ENCODE assay signal across 8 cellular contexts in genomic region chr1:161013591-161014513, GRCh38. TPM values are rescaled to one million over a fixed set of nuclear protein-coding genes. Genes with fewer than 3 reads are reported as not detected.
DNase-seq lines count a peak whose midpoint lies in the region; FAIRE-seq and TF ChIP-seq lines count a peak whose summit lies in the region.

No MANE protein-coding gene starts in this region.

- H3K9me3 ChIP-seq in kidney (ENCODE audit: control insufficient read depth in 1 of 2, low read length in 2 of 2), result no peaks in the 10 kb centered on the region

- H3K4me1 ChIP-seq in kidney (ENCODE audit: control insufficient read depth in 1 of 2, insufficient read depth in 1 of 2, low read depth in 1 of 2, low read length in 2 of 2), result peaks cover 30 to 32% of the 10 kb centered on the region in 2 donors

- in situ Hi-C loops in T47D (cut with HindIII; ENCODE audit: low pct_unique_long_range_greater_than_20kb, low sequenced_read_pairs), result no loop called here

- H3K9ac ChIP-seq in kidney (ENCODE audit: low read length in 2 of 2), result peak overlapping the region; percentile 49 to 67

- DNase-seq in CD1c-positive myeloid dendritic cell (ENCODE audit: extremely low spot score), result peak; percentile 89
- DNase-seq in GM20000 (ENCODE audit: low spot score), result peak; percentile 82
- DNase-seq in HTR-8/SVneo (ENCODE audit: insufficient read length, low spot score), result peak; percentile 73
- DNase-seq in T-helper 9 cell, result peak; percentile 42
- DNase-seq in T47D (ENCODE audit: low read depth in 1 of 2, low spot score in 1 of 2), result peak; percentile 78 to 95
- DNase-seq in kidney, result peak; percentile 94
- DNase-seq in stimulated activated CD4-positive, alpha-beta T cell treated with anti-CD3 and anti-CD28 coated beads, Interleukin-2, amount 100 ng/mL, for 24 hours, result peak; percentile 62 to 74
- DNase-seq in SW480 (ENCODE audit: low spot score), result no peak

- no peak for FAIRE-seq in HTR-8/SVneo (lab: Jason Lieb, UNC)
- no peak for FAIRE-seq in kidney (lab: Jason Lieb, UNC)

- no peak for TF ChIP-seq CTCF in GM20000 (IDR thresholded peaks at IDR 0.05; ENCODE audit: extremely low read depth, missing control alignments)
- no peak for TF ChIP-seq CTCF in kidney (IDR thresholded peaks at IDR 0.05; ENCODE audit: borderline replicate concordance, extremely low read depth, insufficient read depth)

- H3K27ac ChIP-seq in kidney (ENCODE audit: low read depth in 2 of 2, low read length in 2 of 2), result peak overlapping the region; percentile 82 to 94

- peaks cover 0 to under 1% of the 10 kb centered on the region in 2 donors for H3K36me3 ChIP-seq in kidney (ENCODE audit: control insufficient read depth in 1 of 2, insufficient read depth in 2 of 2, low read length in 2 of 2)

- peak overlapping the region; percentile 23 to 52 for H3K4me3 ChIP-seq in kidney (ENCODE audit: low read length in 2 of 2)

- intact Hi-C loops in kidney (cut with DNase I), result no loop called here

RNA-seq across cellular contexts. Expression of gene F11R, which starts 7.1 kb away (rescaled TPM):
- 117 TPM for total RNA-seq in kidney
- polyA plus RNA-seq in kidney (ENCODE audit: insufficient read depth, low read depth, low replicate concordance), result 36.9 TPM

RNA-seq across cellular contexts. Expression of gene TSTD1, which starts 24.9 kb away (rescaled TPM):
- total RNA-seq in kidney, result 74.5 TPM
- polyA plus RNA-seq in kidney (ENCODE audit: insufficient read depth, low read depth, low replicate concordance), result 200 TPM

RNA-seq across cellular contexts. Expression of gene USF1, which starts 31.9 kb away (rescaled TPM):
- 56.1 TPM for total RNA-seq in kidney
- 48.7 TPM for polyA plus RNA-seq in kidney (ENCODE audit: insufficient read depth, low read depth, low replicate concordance)

RNA-seq across cellular contexts. Expression of gene ARHGAP30, which starts 55.8 kb away (rescaled TPM):
- 21.6 TPM for total RNA-seq in kidney
- polyA plus RNA-seq in kidney (ENCODE audit: insufficient read depth, low read depth, low replicate concordance), result 1.2 TPM

RNA-seq across cellular contexts. Expression of gene ITLN2, which starts 59.2 kb away (rescaled TPM):
- not detected for total RNA-seq in kidney
- polyA plus RNA-seq in kidney (ENCODE audit: insufficient read depth, low read depth, low replicate concordance), result 0.88 TPM
